ENCODE assay signal across 11 cellular contexts in genomic region chr4:85126991-85127591, GRCh38.
"Had no signal": no experiment of that assay in that cellular context is flagged by ENCODE, and none has a peak within 500 bp of the region (broad histone marks: within the 10 kb centered on the region; RNA-seq: fewer than 3 reads in every experiment).

No MANE protein-coding gene starts in this region.

- H3K4me2 ChIP-seq: hepatocyte had no signal

- H3K27me3 ChIP-seq: dorsolateral prefrontal cortex, hepatocyte, neutrophil, suprapubic skin had no signal

- H3K9me3 ChIP-seq: neutrophil, suprapubic skin had no signal

- H3K27ac ChIP-seq: dorsolateral prefrontal cortex, hepatocyte, neutrophil, skin epidermis, suprapubic skin had no signal

- H2AFZ ChIP-seq: hepatocyte had no signal

- H3K79me2 ChIP-seq: hepatocyte had no signal

- FAIRE-seq: astrocyte had no signal

- H3K4me3 ChIP-seq: hepatocyte, skin epidermis, suprapubic skin had no signal

- DNase-seq: activated CD4-positive, alpha-beta memory T cell treated with anti-CD3 and anti-CD28 coated beads, Interleukin-2, amount 10 ng/mL, durations not matched to agents 7 days and 5 days; activated CD4-positive, alpha-beta T cell treated with anti-CD3 and anti-CD28 coated beads for 4 hours; activated naive CD4-positive, alpha-beta T cell treated with anti-CD3 and anti-CD28 coated beads, Interleukin-2, amount 10 ng/mL, durations not matched to agents 7 days and 5 days; activated T-cell treated with anti-CD3 and anti-CD28 coated beads, Interleukin-2, amount 50 U/mL, for 24 hours; T-helper 17 cell had no signal

- H3K4me1 ChIP-seq: suprapubic skin had no signal

- H3K36me3 ChIP-seq: neutrophil, suprapubic skin had no signal
